ENCODE assay signal across 1 cellular context in the genomic region with DNA sequence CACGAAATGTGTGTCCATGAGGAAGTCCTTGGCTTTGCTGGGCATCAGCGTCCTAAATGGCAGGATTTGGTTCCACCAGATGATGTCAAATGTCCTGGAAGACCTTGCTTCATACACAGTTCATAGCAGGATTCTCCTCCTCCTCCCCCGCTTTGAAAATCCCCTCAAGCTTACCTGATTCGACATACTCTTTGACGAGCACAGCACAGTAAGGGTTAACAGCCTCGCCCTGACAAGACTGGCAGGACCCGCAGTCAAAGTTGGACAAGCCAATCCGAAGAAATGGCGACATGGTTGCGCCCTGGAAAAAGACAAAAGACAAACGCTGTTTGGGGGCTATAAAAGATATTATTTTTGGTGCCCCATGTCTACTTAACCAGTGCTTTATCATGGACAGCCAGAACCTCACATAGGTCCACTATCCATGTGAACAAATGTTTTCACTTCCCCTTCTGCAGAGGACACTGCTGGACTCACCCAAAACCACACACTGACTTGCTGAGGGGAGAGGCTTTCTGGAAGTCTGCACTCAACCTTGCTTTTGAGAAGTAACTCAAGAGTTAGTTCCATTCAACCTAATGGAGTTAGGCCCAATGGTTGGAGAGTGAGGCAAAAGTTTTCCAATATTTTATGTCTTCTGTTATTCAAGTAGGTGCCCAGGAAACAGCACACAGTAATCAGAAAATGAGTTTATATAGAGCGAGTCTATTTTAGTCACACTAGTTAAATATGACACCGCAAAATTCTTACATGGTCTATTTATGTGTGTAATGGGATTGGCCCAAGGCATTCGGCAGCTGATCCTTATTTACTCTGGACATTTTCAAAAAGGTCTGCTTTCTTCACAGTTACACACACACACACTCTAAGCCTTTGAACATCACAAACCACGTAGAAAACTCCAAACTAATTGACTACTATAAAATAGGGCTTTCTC.
TF ChIP-seq lines count a peak whose summit lies in the region.

No MANE protein-coding gene starts in this region.

TF ChIP-seq in WTC11, 78 proteins besides CTCF, POLR2A, EP300 and RAD21 (continued from another document):
- TF ChIP-seq, protein P1, sequence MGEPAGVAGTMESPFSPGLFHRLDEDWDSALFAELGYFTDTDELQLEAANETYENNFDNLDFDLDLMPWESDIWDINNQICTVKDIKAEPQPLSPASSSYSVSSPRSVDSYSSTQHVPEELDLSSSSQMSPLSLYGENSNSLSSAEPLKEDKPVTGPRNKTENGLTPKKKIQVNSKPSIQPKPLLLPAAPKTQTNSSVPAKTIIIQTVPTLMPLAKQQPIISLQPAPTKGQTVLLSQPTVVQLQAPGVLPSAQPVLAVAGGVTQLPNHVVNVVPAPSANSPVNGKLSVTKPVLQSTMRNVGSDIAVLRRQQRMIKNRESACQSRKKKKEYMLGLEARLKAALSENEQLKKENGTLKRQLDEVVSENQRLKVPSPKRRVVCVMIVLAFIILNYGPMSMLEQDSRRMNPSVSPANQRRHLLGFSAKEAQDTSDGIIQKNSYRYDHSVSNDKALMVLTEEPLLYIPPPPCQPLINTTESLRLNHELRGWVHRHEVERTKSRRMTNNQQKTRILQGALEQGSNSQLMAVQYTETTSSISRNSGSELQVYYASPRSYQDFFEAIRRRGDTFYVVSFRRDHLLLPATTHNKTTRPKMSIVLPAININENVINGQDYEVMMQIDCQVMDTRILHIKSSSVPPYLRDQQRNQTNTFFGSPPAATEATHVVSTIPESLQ (CRISPR knock-in tag; IDR thresholded peaks at IDR 0.05), result no peak
